9 cellular contexts compared by ENCODE assay signal in the genomic region with DNA sequence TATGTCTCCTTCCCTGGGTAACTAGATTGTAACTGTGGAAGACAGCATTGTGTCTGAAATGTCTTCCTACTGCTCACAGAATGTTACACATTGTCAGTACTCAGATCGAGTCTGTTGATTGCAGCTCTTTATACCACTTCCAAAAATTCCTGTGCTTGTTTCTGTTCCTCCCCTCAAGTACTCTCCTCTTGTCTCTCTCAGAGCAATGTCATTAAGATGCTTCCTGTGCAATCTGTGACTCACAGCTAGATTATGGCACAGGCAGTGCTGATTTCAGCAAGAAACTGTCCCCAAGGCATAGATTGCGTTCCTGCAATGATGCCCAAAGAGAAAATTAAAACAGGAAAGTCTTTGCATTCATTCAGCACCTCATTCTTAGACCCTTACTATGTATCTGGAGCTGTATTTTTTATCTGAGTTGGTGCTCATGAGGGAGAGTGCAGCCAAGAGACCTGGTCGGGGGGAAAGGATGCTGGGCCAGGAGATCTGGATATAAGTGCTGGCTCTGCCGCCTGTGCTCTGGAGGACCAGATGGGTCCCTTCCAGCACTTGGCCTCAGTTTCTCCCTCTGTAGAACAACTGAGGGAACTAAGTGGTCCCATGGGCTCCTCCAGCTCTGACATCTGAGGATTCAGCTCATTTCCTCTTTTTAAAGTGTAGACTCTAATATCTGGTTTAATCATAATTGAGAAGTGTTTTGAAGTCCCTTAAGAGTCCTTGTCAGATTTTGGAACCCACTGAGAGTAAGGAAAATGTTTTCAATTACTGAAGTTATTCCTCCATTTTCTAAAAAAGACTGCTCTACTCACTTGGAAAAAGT. TPM values are rescaled to one million over a fixed set of nuclear protein-coding genes. Genes with fewer than 3 reads are reported as not detected.
DNase-seq lines count a peak whose midpoint lies in the region; ATAC-seq and TF ChIP-seq lines count a peak whose summit lies in the region.
"Had no signal": no experiment of that assay in that cellular context is flagged by ENCODE, and none has a peak within 500 bp of the region (broad histone marks: within the 10 kb centered on the region; RNA-seq: fewer than 3 reads in every experiment).

No MANE protein-coding gene starts in this region.

- TF ChIP-seq CTCF in heart right ventricle (IDR thresholded peaks at IDR 0.05): no peak

- H3K4me1 ChIP-seq in heart right ventricle: peaks cover 0 to 32% (median 14%) of the 10 kb centered on the region in 9 donors

- intact Hi-C loops in heart right ventricle (cut with DNase I): no loop called here

- 12 to 26% methylated on average over 4 of the region's 4 CpGs for WGBS in heart right ventricle, 2 donors

- no peaks in the 10 kb centered on the region for H3K27me3 ChIP-seq in heart right ventricle

- H3K36me3 ChIP-seq in heart right ventricle: no peaks in the 10 kb centered on the region

- no peak overlapping the region for H3K4me3 ChIP-seq in heart right ventricle

- peak; percentile 56 to 66 for ATAC-seq in activated CD4-positive, CD25-positive, alpha-beta regulatory T cell treated with anti-CD3 and anti-CD28 coated beads, Interleukin-2, amount 50 U/mL, for 24 hours
- ATAC-seq in heart right ventricle: peak; percentile 71 to 95 (median 82)
- no peak for ATAC-seq in GM19452 (IDR thresholded peaks at IDR 0.05; ENCODE audit: unreplicated experiment)

- DNase-seq in activated CD4-positive, CD25-positive, alpha-beta regulatory T cell treated with anti-CD3 and anti-CD28 coated beads, Interleukin-2, amount 50 U/mL, for 72 hours: no peak
- peak; percentile 18 for DNase-seq in SKM-1 (lab: John Stamatoyannopoulos, UW; ENCODE audit: unreplicated experiment)
- DNase-seq in heart right ventricle: peak in 1 of 2 donors; percentile 12
- peak in 4 of 49 donors; percentile 2 to 39 (median 36) for DNase-seq in substantia nigra (lab: John Stamatoyannopoulos, UW)
- no peak for DNase-seq in activated CD4-positive, alpha-beta T cell treated with anti-CD3 and anti-CD28 coated beads for 1 hour
- no peak for DNase-seq in NCI-H2081 (lab: John Stamatoyannopoulos, UW)
- DNase-seq: kidney had no signal

- peaks cover 0 to 5% (median 0%) of the 10 kb centered on the region in 11 donors for H3K9me3 ChIP-seq in heart right ventricle

- H3K27ac ChIP-seq in heart right ventricle (peak overlapping the region in 4 of 10 donors; percentile 11 to 70 (median 27)), substantia nigra (ENCODE audit: low read depth, low read length, poor library complexity, severe bottlenecking) (peak overlapping the region; percentile 17)

RNA-seq across cellular contexts. Expression of a gene that starts 40.8 kb away (rescaled TPM):
- 10 to 100 TPM; 18.9 to 24.3 (median 20.9) TPM for total RNA-seq in heart right ventricle
- polyA plus RNA-seq in heart right ventricle: 10 to 100 TPM; 11.6 to 14.3 TPM

RNA-seq across cellular contexts. Expression of a gene that starts 54.9 kb away (rescaled TPM):
- 10 to 100 TPM; 52.7 to 67.4 (median 60.7) TPM for total RNA-seq in heart right ventricle
- 10 to 100 TPM; 25.2 to 52.8 TPM for polyA plus RNA-seq in heart right ventricle
